1 cellular context compared by ENCODE assay signal in the genomic region with DNA sequence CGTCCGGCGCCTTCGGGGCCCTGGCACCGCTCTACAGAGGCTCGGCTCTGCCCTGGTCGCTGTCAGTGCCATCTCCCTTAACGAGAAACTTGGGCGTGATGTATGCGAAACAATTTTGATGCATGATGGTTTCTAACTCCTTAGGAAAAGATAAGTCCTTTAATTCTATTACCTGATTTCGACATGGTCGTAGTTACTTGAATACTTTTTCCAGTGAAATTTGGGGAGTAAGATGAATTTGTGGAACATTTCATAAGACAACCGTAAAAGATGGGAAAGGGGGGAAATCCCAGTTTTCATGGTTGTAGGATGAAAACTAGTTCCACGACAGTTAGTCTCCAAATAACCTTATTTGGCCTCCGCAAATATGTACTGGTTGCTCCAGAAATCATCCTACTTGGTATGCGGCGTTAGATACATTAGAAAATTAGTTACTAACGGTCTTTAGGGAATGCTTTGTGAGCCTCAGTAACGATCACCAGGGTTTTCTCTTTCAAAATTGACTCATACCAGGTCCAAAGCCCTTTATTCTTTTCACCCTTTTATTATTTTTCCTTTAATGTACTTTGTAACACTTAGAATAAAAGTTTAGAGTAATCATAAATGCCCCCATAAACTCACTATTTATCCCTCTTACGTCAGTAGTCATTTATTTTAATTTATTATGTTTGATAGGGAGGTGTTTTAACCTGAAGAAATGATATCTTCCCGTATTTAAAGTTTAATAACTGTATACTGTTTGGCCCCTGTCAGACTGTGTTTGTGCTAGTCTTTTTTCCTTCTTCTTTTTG.
TF ChIP-seq lines count a peak whose summit lies in the region.

No MANE protein-coding gene starts in this region.

TF ChIP-seq in GM23338, 12 proteins besides CTCF, POLR2A, EP300 and RAD21 (continued from another document):
- TF ChIP-seq, protein P1, sequence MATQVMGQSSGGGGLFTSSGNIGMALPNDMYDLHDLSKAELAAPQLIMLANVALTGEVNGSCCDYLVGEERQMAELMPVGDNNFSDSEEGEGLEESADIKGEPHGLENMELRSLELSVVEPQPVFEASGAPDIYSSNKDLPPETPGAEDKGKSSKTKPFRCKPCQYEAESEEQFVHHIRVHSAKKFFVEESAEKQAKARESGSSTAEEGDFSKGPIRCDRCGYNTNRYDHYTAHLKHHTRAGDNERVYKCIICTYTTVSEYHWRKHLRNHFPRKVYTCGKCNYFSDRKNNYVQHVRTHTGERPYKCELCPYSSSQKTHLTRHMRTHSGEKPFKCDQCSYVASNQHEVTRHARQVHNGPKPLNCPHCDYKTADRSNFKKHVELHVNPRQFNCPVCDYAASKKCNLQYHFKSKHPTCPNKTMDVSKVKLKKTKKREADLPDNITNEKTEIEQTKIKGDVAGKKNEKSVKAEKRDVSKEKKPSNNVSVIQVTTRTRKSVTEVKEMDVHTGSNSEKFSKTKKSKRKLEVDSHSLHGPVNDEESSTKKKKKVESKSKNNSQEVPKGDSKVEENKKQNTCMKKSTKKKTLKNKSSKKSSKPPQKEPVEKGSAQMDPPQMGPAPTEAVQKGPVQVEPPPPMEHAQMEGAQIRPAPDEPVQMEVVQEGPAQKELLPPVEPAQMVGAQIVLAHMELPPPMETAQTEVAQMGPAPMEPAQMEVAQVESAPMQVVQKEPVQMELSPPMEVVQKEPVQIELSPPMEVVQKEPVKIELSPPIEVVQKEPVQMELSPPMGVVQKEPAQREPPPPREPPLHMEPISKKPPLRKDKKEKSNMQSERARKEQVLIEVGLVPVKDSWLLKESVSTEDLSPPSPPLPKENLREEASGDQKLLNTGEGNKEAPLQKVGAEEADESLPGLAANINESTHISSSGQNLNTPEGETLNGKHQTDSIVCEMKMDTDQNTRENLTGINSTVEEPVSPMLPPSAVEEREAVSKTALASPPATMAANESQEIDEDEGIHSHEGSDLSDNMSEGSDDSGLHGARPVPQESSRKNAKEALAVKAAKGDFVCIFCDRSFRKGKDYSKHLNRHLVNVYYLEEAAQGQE (IDR thresholded peaks at IDR 0.05; ENCODE audit: unreplicated experiment), result no peak
- TF ChIP-seq NANOG (IDR thresholded peaks at IDR 0.05; ENCODE audit: borderline replicate concordance) (no peak), POLR2AphosphoS5 (IDR thresholded peaks at IDR 0.05; ENCODE audit: low read depth) (no peak), EZH2phosphoT487 (IDR thresholded peaks at IDR 0.05; ENCODE audit: unreplicated experiment) (no peak), STAT1 (IDR thresholded peaks at IDR 0.05; ENCODE audit: unreplicated experiment) (no peak), CREB1 (CRISPR knock-in tag; IDR thresholded peaks at IDR 0.05; ENCODE audit: low read depth) (no peak)
- TF ChIP-seq, protein P2, sequence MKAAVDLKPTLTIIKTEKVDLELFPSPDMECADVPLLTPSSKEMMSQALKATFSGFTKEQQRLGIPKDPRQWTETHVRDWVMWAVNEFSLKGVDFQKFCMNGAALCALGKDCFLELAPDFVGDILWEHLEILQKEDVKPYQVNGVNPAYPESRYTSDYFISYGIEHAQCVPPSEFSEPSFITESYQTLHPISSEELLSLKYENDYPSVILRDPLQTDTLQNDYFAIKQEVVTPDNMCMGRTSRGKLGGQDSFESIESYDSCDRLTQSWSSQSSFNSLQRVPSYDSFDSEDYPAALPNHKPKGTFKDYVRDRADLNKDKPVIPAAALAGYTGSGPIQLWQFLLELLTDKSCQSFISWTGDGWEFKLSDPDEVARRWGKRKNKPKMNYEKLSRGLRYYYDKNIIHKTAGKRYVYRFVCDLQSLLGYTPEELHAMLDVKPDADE (IDR thresholded peaks at IDR 0.05), result no peak
- TF ChIP-seq, protein P3, sequence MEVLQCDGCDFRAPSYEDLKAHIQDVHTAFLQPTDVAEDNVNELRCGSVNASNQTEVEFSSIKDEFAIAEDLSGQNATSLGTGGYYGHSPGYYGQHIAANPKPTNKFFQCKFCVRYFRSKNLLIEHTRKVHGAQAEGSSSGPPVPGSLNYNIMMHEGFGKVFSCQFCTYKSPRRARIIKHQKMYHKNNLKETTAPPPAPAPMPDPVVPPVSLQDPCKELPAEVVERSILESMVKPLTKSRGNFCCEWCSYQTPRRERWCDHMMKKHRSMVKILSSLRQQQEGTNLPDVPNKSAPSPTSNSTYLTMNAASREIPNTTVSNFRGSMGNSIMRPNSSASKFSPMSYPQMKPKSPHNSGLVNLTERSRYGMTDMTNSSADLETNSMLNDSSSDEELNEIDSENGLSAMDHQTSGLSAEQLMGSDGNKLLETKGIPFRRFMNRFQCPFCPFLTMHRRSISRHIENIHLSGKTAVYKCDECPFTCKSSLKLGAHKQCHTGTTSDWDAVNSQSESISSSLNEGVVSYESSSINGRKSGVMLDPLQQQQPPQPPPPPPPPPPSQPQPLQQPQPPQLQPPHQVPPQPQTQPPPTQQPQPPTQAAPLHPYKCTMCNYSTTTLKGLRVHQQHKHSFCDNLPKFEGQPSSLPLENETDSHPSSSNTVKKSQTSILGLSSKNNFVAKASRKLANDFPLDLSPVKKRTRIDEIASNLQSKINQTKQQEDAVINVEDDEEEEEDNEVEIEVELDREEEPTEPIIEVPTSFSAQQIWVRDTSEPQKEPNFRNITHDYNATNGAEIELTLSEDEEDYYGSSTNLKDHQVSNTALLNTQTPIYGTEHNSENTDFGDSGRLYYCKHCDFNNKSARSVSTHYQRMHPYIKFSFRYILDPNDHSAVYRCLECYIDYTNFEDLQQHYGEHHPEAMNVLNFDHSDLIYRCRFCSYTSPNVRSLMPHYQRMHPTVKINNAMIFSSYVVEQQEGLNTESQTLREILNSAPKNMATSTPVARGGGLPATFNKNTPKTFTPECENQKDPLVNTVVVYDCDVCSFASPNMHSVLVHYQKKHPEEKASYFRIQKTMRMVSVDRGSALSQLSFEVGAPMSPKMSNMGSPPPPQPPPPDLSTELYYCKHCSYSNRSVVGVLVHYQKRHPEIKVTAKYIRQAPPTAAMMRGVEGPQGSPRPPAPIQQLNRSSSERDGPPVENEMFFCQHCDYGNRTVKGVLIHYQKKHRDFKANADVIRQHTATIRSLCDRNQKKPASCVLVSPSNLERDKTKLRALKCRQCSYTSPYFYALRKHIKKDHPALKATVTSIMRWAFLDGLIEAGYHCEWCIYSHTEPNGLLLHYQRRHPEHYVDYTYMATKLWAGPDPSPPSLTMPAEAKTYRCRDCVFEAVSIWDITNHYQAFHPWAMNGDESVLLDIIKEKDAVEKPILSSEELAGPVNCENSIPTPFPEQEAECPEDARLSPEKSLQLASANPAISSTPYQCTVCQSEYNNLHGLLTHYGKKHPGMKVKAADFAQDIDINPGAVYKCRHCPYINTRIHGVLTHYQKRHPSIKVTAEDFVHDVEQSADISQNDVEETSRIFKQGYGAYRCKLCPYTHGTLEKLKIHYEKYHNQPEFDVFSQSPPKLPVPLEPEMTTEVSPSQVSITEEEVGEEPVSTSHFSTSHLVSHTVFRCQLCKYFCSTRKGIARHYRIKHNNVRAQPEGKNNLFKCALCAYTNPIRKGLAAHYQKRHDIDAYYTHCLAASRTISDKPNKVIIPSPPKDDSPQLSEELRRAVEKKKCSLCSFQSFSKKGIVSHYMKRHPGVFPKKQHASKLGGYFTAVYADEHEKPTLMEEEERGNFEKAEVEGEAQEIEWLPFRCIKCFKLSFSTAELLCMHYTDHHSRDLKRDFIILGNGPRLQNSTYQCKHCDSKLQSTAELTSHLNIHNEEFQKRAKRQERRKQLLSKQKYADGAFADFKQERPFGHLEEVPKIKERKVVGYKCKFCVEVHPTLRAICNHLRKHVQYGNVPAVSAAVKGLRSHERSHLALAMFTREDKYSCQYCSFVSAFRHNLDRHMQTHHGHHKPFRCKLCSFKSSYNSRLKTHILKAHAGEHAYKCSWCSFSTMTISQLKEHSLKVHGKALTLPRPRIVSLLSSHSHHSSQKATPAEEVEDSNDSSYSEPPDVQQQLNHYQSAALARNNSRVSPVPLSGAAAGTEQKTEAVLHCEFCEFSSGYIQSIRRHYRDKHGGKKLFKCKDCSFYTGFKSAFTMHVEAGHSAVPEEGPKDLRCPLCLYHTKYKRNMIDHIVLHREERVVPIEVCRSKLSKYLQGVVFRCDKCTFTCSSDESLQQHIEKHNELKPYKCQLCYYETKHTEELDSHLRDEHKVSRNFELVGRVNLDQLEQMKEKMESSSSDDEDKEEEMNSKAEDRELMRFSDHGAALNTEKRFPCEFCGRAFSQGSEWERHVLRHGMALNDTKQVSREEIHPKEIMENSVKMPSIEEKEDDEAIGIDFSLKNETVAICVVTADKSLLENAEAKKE (CRISPR knock-in tag; IDR thresholded peaks at IDR 0.05), result no peak
